Comparison of ENCODE assay signal across 8 cellular contexts in the genomic region with DNA sequence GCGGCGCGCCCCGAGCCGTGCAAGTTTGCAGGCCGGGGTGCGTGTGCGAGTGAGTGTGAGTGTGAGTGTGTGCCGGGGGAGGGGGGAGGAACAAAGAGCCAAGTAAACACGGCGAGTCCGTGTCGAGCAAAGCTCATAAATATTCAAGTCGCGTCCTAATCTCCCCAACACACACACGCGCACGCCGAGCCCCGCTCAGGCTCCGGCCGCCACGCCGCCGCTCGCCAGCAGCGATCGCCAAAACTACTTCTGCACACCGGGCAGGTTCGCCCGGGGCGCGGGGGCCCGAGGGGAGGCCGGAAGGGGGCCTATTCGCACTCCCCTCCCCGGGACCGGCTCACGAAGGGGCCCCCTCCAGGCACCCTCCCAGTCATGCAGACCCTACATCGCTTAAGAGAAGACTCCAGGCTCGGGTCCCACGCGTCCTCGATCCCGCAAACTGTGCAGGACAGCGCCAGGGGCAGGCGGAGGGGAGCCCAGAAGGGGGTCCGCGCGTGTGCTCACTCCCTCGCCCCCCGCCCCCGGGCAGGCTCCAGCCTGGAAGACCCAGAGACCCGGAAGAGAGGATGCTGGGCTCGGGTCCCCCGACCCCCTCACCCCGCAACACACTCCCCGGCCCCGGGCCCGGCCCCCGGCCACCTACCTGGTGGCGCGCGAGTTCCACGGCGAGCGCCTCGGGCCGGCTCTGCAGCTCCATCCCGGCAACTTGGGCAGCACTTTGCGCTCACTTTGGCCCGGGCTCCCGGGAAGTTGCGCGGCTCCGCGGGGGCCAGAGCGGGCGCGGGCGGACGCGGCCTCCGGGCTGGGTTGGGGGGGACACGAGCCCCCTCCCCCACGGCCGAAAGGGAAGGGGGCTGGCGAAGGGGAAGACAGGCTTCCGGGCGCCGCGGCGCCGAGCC. TPM values are rescaled to one million over a fixed set of nuclear protein-coding genes. Genes with fewer than 3 reads are reported as not detected.
DNase-seq lines count a peak whose midpoint lies in the region; ATAC-seq and TF ChIP-seq lines count a peak whose summit lies in the region.

No MANE protein-coding gene starts in this region.

- peaks cover 7% of the 10 kb centered on the region for H3K27me3 ChIP-seq in adrenal gland
- H3K27me3 ChIP-seq in kidney epithelial cell (ENCODE audit: control insufficient read depth, insufficient read depth, low read length), result peaks cover 65% of the 10 kb centered on the region
- H3K27me3 ChIP-seq in upper lobe of left lung, result peaks cover 0 to 47% (median 28%) of the 10 kb centered on the region in 4 donors

- peak; percentile 41 for DNase-seq in activated T-cell treated with anti-CD3 and anti-CD28 coated beads, Interleukin-2, amount 50 U/mL, for 24 hours
- DNase-seq in activated T-cell treated with anti-CD3 and anti-CD28 coated beads, Interleukin-2, amount 50 U/mL, for 1 hour, result no peak
- DNase-seq in adrenal gland, result peak in 4 of 7 donors; percentile 11 to 32 (median 16)
- DNase-seq in kidney epithelial cell (ENCODE audit: low read depth), result no peak
- peak in 1 of 2 donors; percentile 80 for DNase-seq in upper lobe of left lung
- DNase-seq in T1000 (lab: John Stamatoyannopoulos, UW), result no peak

- peaks cover 17% of the 10 kb centered on the region for H3K4me1 Mint-ChIP-seq in activated T-cell treated with anti-CD3 and anti-CD28 coated beads, Interleukin-2, amount 50 U/mL, for 24 hours (ENCODE audit: low read depth)

- H3K27ac ChIP-seq in adrenal gland, result peak overlapping the region in 2 of 5 donors; percentile 41 to 78
- H3K27ac ChIP-seq in upper lobe of left lung, result no peak overlapping the region

- H3K36me3 ChIP-seq in adrenal gland (replicated peaks in 1 of 2) (no peaks in the 10 kb centered on the region), kidney epithelial cell (ENCODE audit: control insufficient read depth, insufficient read depth, low read length) (no peaks in the 10 kb centered on the region), upper lobe of left lung (no peaks in the 10 kb centered on the region)

- intact Hi-C loops in adrenal gland (cut with DNase I), result no loop called here

- TF ChIP-seq POLR2A in adrenal gland (IDR thresholded peaks at IDR 0.05) (no peak), upper lobe of left lung (IDR thresholded peaks at IDR 0.05) (no peak)

- no peaks in the 10 kb centered on the region for H3K9me3 Mint-ChIP-seq in activated T-cell treated with anti-CD3 and anti-CD28 coated beads, Interleukin-2, amount 50 U/mL, for 24 hours

- H3K27ac Mint-ChIP-seq in activated T-cell treated with anti-CD3 and anti-CD28 coated beads, Interleukin-2, amount 50 U/mL, for 24 hours, result no peak overlapping the region

- peaks cover 71% of the 10 kb centered on the region for H3K27me3 Mint-ChIP-seq in activated T-cell treated with anti-CD3 and anti-CD28 coated beads, Interleukin-2, amount 50 U/mL, for 24 hours

- no peak for TF ChIP-seq CTCF in adrenal gland (IDR thresholded peaks at IDR 0.05)
- TF ChIP-seq CTCF in kidney epithelial cell (IDR thresholded peaks at IDR 0.05; ENCODE audit: insufficient read depth, low read length, poor library complexity, severe bottlenecking), result no peak
- TF ChIP-seq CTCF in upper lobe of left lung (IDR thresholded peaks at IDR 0.05), result no peak

- 0 to 1% (median 1%) methylated on average over 26 to 93 of the region's 94 CpGs; no CpG with 5 or more reads in 1 of the 4 donors for WGBS in adrenal gland, 4 donors
- 0 to 1% methylated on average over 1 to 45 of the region's 94 CpGs for WGBS in upper lobe of left lung, 2 donors

- H3K4me3 ChIP-seq in adrenal gland, result peak overlapping the region in 1 of 4 donors; percentile 59
- H3K4me3 ChIP-seq in kidney epithelial cell (ENCODE audit: low read depth, low read length), result peak overlapping the region; percentile 53
- peak overlapping the region in 3 of 4 donors; percentile 39 to 53 (median 49) for H3K4me3 ChIP-seq in upper lobe of left lung

- H3K4me1 ChIP-seq in adrenal gland (replicated peaks in 1 of 2) (peaks cover 5 to 19% of the 10 kb centered on the region in 2 donors), upper lobe of left lung (peaks cover 28 to 46% (median 35%) of the 10 kb centered on the region in 4 donors)

- H3K36me3 Mint-ChIP-seq in activated T-cell treated with anti-CD3 and anti-CD28 coated beads, Interleukin-2, amount 50 U/mL, for 24 hours (ENCODE audit: low read depth), result no peaks in the 10 kb centered on the region

- no peak for TF ChIP-seq EP300 in upper lobe of left lung (IDR thresholded peaks at IDR 0.05)

- H3K9me3 ChIP-seq in adrenal gland (replicated peaks in 1 of 3), result no peaks in the 10 kb centered on the region
- no peaks in the 10 kb centered on the region for H3K9me3 ChIP-seq in upper lobe of left lung

- no peak for ATAC-seq in upper lobe of left lung (ENCODE audit: low FRiP score in 2 of 2)
- ATAC-seq in GM19395 (IDR thresholded peaks at IDR 0.05; ENCODE audit: unreplicated experiment), result no peak
- no peak for ATAC-seq in HG03460 (IDR thresholded peaks at IDR 0.05; ENCODE audit: unreplicated experiment)

- H3K4me3 Mint-ChIP-seq in activated T-cell treated with anti-CD3 and anti-CD28 coated beads, Interleukin-2, amount 50 U/mL, for 24 hours, result peak overlapping the region; percentile 36

RNA-seq across cellular contexts. Expression of a gene that starts 0.7 kb away (rescaled TPM):
- 1 to 10 TPM in 7 of 8 donors, under 1 TPM in 1; 0.30 to 4.4 (median 2.7) TPM for total RNA-seq in adrenal gland
- 1 to 10 TPM; 1.5 to 3.9 (median 1.8) TPM for polyA plus RNA-seq in adrenal gland
- total RNA-seq in kidney epithelial cell, result 1.5 and 4.2 TPM in 2 replicates
- under 1 TPM in 2 of 6 donors, not detected in 4; 0.06 to 0.24 TPM for total RNA-seq in upper lobe of left lung

Comparison
In these comparisons a context has a peak if more than half of its experiments do, and no peak if none do; other contexts are left out.
1. DNase-seq: peak in activated T-cell treated with anti-CD3 and anti-CD28 coated beads, Interleukin-2, amount 50 U/mL, for 24 hours (single experiment) and adrenal gland (4 of 7); none in activated T-cell treated with anti-CD3 and anti-CD28 coated beads, Interleukin-2, amount 50 U/mL, for 1 hour (single experiment), kidney epithelial cell (single experiment) and T1000 (single experiment).